10 cellular contexts compared by ENCODE assay signal in genomic region chr16:85421338-85422123, GRCh38.
DNase-seq lines count a peak whose midpoint lies in the region; ATAC-seq and TF ChIP-seq lines count a peak whose summit lies in the region.
"Had no signal": no experiment of that assay in that cellular context is flagged by ENCODE, and none has a peak within 500 bp of the region (broad histone marks: within the 10 kb centered on the region; RNA-seq: fewer than 3 reads in every experiment).

No MANE protein-coding gene starts in this region.

- H3K4me1 ChIP-seq in heart right ventricle (peaks cover 0 to 11% (median under 1%) of the 10 kb centered on the region in 9 donors), colonic mucosa (peaks cover 16% of the 10 kb centered on the region), mucosa of rectum (ENCODE audit: control insufficient read depth in 2 of 2, insufficient read depth in 2 of 2, low read length in 2 of 2) (peaks cover 21 to 42% of the 10 kb centered on the region in 2 donors)
- H3K4me1 ChIP-seq: HAP-1 had no signal

- intact Hi-C loops in Right ventricle myocardium superior (cut with DNase I): loop anchor here (5.0 kb wide), 1 partner anchor 186 kb away; no protein-coding TSS in a partner anchor
- intact Hi-C loops in heart right ventricle (cut with DNase I): loop anchor here in 8 of 10 donors (2.0 to 10.0 kb wide), 7 partner anchors 53 to 189 kb away; no protein-coding TSS in a partner anchor
- intact Hi-C loops in colonic mucosa (cut with DNase I): loop anchor here (5.0 to 10.0 kb wide), 3 partner anchors 133 to 296 kb away; no protein-coding TSS in a partner anchor

- H3K27ac ChIP-seq in heart right ventricle: no peak overlapping the region
- H3K27ac ChIP-seq in colonic mucosa: no peak overlapping the region
- H3K27ac ChIP-seq in mucosa of rectum (ENCODE audit: low read depth in 2 of 2, low read length in 2 of 2): peak overlapping the region; percentile 67 to 77

- H3K9ac ChIP-seq in colonic mucosa (ENCODE audit: low read depth in 2 of 2, low read length in 2 of 2) (peak overlapping the region; percentile 12 to 46), mucosa of rectum (ENCODE audit: low read depth in 1 of 2, low read length in 2 of 2) (peak overlapping the region in 1 of 2 donors; percentile 61)

- H3K4me3 ChIP-seq in heart right ventricle: no peak overlapping the region
- no peak overlapping the region for H3K4me3 ChIP-seq in colonic mucosa
- no peak overlapping the region for H3K4me3 ChIP-seq in mucosa of rectum (ENCODE audit: low read length in 2 of 2)
- H3K4me3 ChIP-seq: HAP-1, upper lobe of left lung had no signal

- H3K27me3 ChIP-seq in heart right ventricle: no peaks in the 10 kb centered on the region
- H3K27me3 ChIP-seq in colonic mucosa: no peaks in the 10 kb centered on the region
- H3K27me3 ChIP-seq in mucosa of rectum (ENCODE audit: control insufficient read depth in 2 of 2, insufficient read depth in 2 of 2, low read length in 2 of 2): no peaks in the 10 kb centered on the region
- H3K27me3 ChIP-seq: upper lobe of left lung had no signal

- H3K9me3 ChIP-seq in heart right ventricle (no peaks in the 10 kb centered on the region), colonic mucosa (no peaks in the 10 kb centered on the region), mucosa of rectum (ENCODE audit: control insufficient read depth in 2 of 2, low read length in 2 of 2) (no peaks in the 10 kb centered on the region)
- H3K9me3 ChIP-seq: HAP-1, upper lobe of left lung had no signal

- TF ChIP-seq CTCF in heart right ventricle (IDR thresholded peaks at IDR 0.05): no peak
- no peak for TF ChIP-seq CTCF in colonic mucosa (IDR thresholded peaks at IDR 0.05)

- DNase-seq in Right ventricle myocardium superior (peak; percentile 32), heart right ventricle (no peak), colonic mucosa (no peak), HCEC 1CT (no peak), pons (ENCODE audit: low spot score) (no peak)
- DNase-seq in stimulated activated CD4-positive, alpha-beta T cell treated with anti-CD3 and anti-CD28 coated beads, Interleukin-4, amount 100 ng/mL, for 24 hours: no peak

- WGBS in heart right ventricle, 2 donors: 89 to 92% methylated on average over 21 of the region's 21 CpGs

- H3K36me3 ChIP-seq in heart right ventricle: no peaks in the 10 kb centered on the region
- H3K36me3 ChIP-seq in colonic mucosa: no peaks in the 10 kb centered on the region
- no peaks in the 10 kb centered on the region for H3K36me3 ChIP-seq in mucosa of rectum (ENCODE audit: control insufficient read depth in 2 of 2, insufficient read depth in 2 of 2, low read length in 2 of 2)
- H3K36me3 ChIP-seq: HAP-1, upper lobe of left lung had no signal

- ATAC-seq in Right ventricle myocardium superior (ENCODE audit: poor library complexity) (no peak), heart right ventricle (no peak), esophagus mucosa (no peak)

Comparison
In these comparisons a context has a peak if more than half of its experiments do, and no peak if none do; other contexts are left out.
1. H3K27ac ChIP-seq: peak in mucosa of rectum (2 of 2); none in heart right ventricle (0 of 10) and colonic mucosa (single experiment).